8 cellular contexts compared by ENCODE assay signal in the genomic region with DNA sequence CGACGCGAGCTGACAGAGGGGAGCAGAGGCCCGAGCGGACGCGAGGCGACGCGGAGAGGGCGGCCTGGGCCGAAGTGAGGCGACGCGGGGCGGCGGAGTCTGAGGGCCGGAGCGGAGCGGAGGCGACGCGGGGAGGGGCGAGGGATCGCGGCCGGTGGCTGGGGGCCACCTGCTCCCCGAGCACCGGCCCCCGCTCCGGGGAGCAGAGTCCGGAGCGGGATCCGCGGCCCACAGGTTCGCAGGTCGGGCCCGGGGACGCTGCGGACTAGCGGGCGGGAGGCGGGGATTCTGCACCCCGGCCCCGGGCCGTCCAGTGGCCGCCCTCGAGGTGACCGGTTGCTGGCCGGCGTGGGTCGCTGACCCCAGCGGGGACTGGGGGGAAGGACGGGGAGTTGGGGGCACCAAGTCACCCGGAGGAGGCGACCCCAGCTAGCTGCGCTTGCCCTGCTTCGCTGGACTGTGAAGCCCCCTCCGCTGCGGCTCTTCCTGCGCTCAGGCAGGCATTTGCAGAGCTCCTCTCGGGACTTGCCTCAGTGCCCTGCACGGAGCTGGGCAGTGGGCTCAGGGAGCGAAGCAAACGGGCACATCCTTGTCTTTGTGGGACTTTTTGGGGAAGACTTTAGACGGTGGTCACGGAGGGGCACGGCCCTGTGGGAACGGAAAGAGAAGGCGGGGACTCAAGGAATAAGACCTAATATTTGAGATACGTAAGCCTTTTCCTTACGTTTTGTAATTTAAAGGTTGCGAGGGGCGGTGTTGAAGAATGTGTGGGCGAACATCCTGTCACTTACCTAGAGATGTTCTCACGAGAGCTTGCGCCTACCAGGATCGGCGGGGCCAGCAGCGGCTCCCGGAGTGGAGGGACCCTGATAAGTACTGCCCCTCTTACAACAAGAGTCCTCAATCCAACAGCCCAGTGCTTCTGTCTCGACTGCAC. TPM values are rescaled to one million over a fixed set of nuclear protein-coding genes. Genes with fewer than 3 reads are reported as not detected.
DNase-seq lines count a peak whose midpoint lies in the region; ATAC-seq and TF ChIP-seq lines count a peak whose summit lies in the region.

No MANE protein-coding gene starts in this region.

- peaks cover 10% of the 10 kb centered on the region for H3K4me1 Mint-ChIP-seq in MCF 10A (ENCODE audit: insufficient read depth, unreplicated experiment)

- peak overlapping the region; percentile 71 for H3K4me3 ChIP-seq in GM12864 (ENCODE audit: low read depth, low read length)
- H3K4me3 ChIP-seq in HUES6 (ENCODE audit: low read depth, low read length), result peak overlapping the region; percentile 85

- H3K36me3 ChIP-seq in HUES6 (ENCODE audit: control insufficient read depth, insufficient read depth, low read length), result peaks cover 37% of the 10 kb centered on the region

- no peaks in the 10 kb centered on the region for H3K9me3 ChIP-seq in HUES6 (ENCODE audit: control insufficient read depth, insufficient read depth, low read depth, low read length)

- no peaks in the 10 kb centered on the region for H3K27me3 ChIP-seq in HUES6 (ENCODE audit: control insufficient read depth, insufficient read depth, low read length)

- intact Hi-C loops in MCF 10A (cut with micrococcal nuclease), result loop anchor here (2.0 kb wide), 1 partner anchor 36 kb away; no protein-coding TSS in a partner anchor

- TF ChIP-seq CTCF in GM12864 (IDR thresholded peaks at IDR 0.05; ENCODE audit: low read depth, low read length, missing control alignments), result no peak
- TF ChIP-seq CTCF in MCF 10A (IDR thresholded peaks at IDR 0.05; ENCODE audit: unreplicated experiment), result no peak

- H3K4me3 Mint-ChIP-seq in MCF 10A (ENCODE audit: unreplicated experiment), result peak overlapping the region; percentile 97

- no peaks in the 10 kb centered on the region for H3K9me3 Mint-ChIP-seq in MCF 10A (ENCODE audit: unreplicated experiment)

- no TSS peak for BruUV-seq in MCF 10A (replicated peaks; lab: Mats Ljungman, UMichigan)

- POLR2A ChIA-PET in MCF 10A (lab: Yijun Ruan, JAX), result interaction anchor here (0.6 to 5.7 kb wide), 20 partner anchors 11 to 226 kb away, joined by 3 to 56 read pairs (median 4); a partner anchor contains a TSS

- H3K4me1 ChIP-seq in HUES6 (ENCODE audit: control insufficient read depth, insufficient read depth, low read length), result peaks cover 8% of the 10 kb centered on the region

- peaks cover 41% of the 10 kb centered on the region for H3K36me3 Mint-ChIP-seq in MCF 10A (ENCODE audit: insufficient read depth, unreplicated experiment)

- peak overlapping the region; percentile 97; the same call in 1 of the 2 replicates for H3K27ac ChIP-seq in HUES6 (ENCODE audit: low read depth, low read length)

- no peak for DNase-seq in GM12864 (ENCODE audit: low read depth)
- DNase-seq in T-helper 9 cell, result peak; percentile 34
- peak; percentile 65 for DNase-seq in MCF 10A (ENCODE audit: unreplicated experiment)
- peak; percentile 78 for DNase-seq in iris pigment epithelial cell (ENCODE audit: low read depth)
- DNase-seq in stimulated activated CD4-positive, alpha-beta T cell treated with anti-CD3 and anti-CD28 coated beads, Interleukin-15, amount 100 ng/mL, for 24 hours, result peak; percentile 79
- DNase-seq in SKM-1 (lab: John Stamatoyannopoulos, UW; ENCODE audit: unreplicated experiment), result no peak

- H3K27me3 Mint-ChIP-seq in MCF 10A (ENCODE audit: insufficient read depth, unreplicated experiment), result no peaks in the 10 kb centered on the region

- H3K9ac ChIP-seq in HUES6 (ENCODE audit: low read length), result peak overlapping the region; percentile 89

- CTCF ChIA-PET in MCF 10A (lab: Yijun Ruan, JAX), result interaction anchor here (0.5 to 1.6 kb wide), 8 partner anchors 9 to 1471 kb away, joined by 3 to 7 read pairs (median 3); a partner anchor contains a TSS

- peak overlapping the region; percentile 90 for H3K27ac Mint-ChIP-seq in MCF 10A (ENCODE audit: low read depth, unreplicated experiment)

- no peak for ATAC-seq in HG02840 (IDR thresholded peaks at IDR 0.05; ENCODE audit: low FRiP score, unreplicated experiment)

RNA-seq across cellular contexts. Expression of a gene that starts 0.6 kb away (rescaled TPM):
- 29.4 and 42.8 TPM in 2 replicates for total RNA-seq in MCF 10A (2022)

RNA-seq across cellular contexts. Expression of a gene that starts 29.8 kb away (rescaled TPM):
- total RNA-seq in MCF 10A (2022), result 225 and 298 TPM in 2 replicates

Comparison
In these comparisons a context has a peak if more than half of its experiments do, and no peak if none do; other contexts are left out.
1. DNase-seq: peak in T-helper 9 cell (single experiment), MCF 10A (single experiment), iris pigment epithelial cell (single experiment) and stimulated activated CD4-positive, alpha-beta T cell treated with anti-CD3 and anti-CD28 coated beads, Interleukin-15, amount 100 ng/mL, for 24 hours (single experiment); none in GM12864 (single experiment) and SKM-1 (single experiment).